ENCODE assay signal across 15 cellular contexts in genomic region chr17:42982266-42982665, GRCh38. TPM values are rescaled to one million over a fixed set of nuclear protein-coding genes. Genes with fewer than 3 reads are reported as not detected.
A peak's percentile ranks its signal among the peaks of the same experiment; 100 is the strongest.
DNase-seq lines count a peak whose midpoint lies in the region; ATAC-seq and TF ChIP-seq lines count a peak whose summit lies in the region.
"Had no signal": no experiment of that assay in that cellular context is flagged by ENCODE, and none has a peak within 500 bp of the region (broad histone marks: within the 10 kb centered on the region; RNA-seq: fewer than 3 reads in every experiment).

No MANE protein-coding gene starts in this region.

- H3K27ac ChIP-seq in gastrocnemius medialis (no peak overlapping the region), lower lobe of right lung (no peak overlapping the region)

- H3K4me3 ChIP-seq in gastrocnemius medialis (no peak overlapping the region), lower lobe of right lung (no peak overlapping the region)

- H3K27ac Mint-ChIP-seq in activated naive CD4-positive, alpha-beta T cell treated with anti-CD3 and anti-CD28 coated beads, Interleukin-2, amount 50 U/mL, for 72 hours, result peak overlapping the region; percentile 78 to 85
- H3K27ac Mint-ChIP-seq in T-helper 17 cell (peak overlapping the region; percentile 93), endothelial cell (ENCODE audit: unreplicated experiment) (no peak overlapping the region)
- H3K27ac Mint-ChIP-seq in stimulated activated memory B cell treated with anti-CD40 and anti-IgM and Interleukin-4, amounts not matched to agents 10 μg/mL and 1 μg/mL and 100 μg/mL, for 72 hours, result peak overlapping the region; percentile 98

- no peaks in the 10 kb centered on the region for H3K9me3 Mint-ChIP-seq in activated naive CD4-positive, alpha-beta T cell treated with anti-CD3 and anti-CD28 coated beads, Interleukin-2, amount 50 U/mL, for 72 hours
- no peaks in the 10 kb centered on the region for H3K9me3 Mint-ChIP-seq in endothelial cell (ENCODE audit: unreplicated experiment)
- H3K9me3 Mint-ChIP-seq in stimulated activated memory B cell treated with anti-CD40 and anti-IgM and Interleukin-4, amounts not matched to agents 10 μg/mL and 1 μg/mL and 100 μg/mL, for 72 hours, result no peaks in the 10 kb centered on the region

- intact Hi-C loops in gastrocnemius medialis (cut with DNase I; ENCODE audit: low total_unique reads), result loop anchor here (10.0 kb wide), 1 partner anchor 793 kb away; the partner anchor contains the start of gene DUSP3
- intact Hi-C loops in lower lobe of right lung (cut with DNase I), result no loop called here

- H3K27me3 Mint-ChIP-seq in T-helper 17 cell (no peaks in the 10 kb centered on the region), endothelial cell (ENCODE audit: unreplicated experiment) (peaks cover 10% of the 10 kb centered on the region)
- no peaks in the 10 kb centered on the region for H3K27me3 Mint-ChIP-seq in stimulated activated memory B cell treated with anti-CD40 and anti-IgM and Interleukin-4, amounts not matched to agents 10 μg/mL and 1 μg/mL and 100 μg/mL, for 72 hours

- peaks cover 7 to 23% of the 10 kb centered on the region in 2 donors for H3K4me1 ChIP-seq in gastrocnemius medialis
- H3K4me1 ChIP-seq in lower lobe of right lung, result peaks cover 40% of the 10 kb centered on the region

- in situ Hi-C loops in gastrocnemius medialis (cut with MboI; ENCODE audit: low sequenced_read_pairs in 4 of 4), result no loop called here

- H3K36me3 ChIP-seq in gastrocnemius medialis, result peaks cover 0 to 22% of the 10 kb centered on the region in 2 donors
- peaks cover 29% of the 10 kb centered on the region for H3K36me3 ChIP-seq in lower lobe of right lung

- no peak for DNase-seq in activated naive CD4-positive, alpha-beta T cell treated with anti-CD3 and anti-CD28 coated beads, Interleukin-2, amount 50 U/mL, for 72 hours (ENCODE audit: low spot score in 2 of 2)
- no peak for DNase-seq in activated naive CD4-positive, alpha-beta T cell (lab: John Stamatoyannopoulos, UW)
- DNase-seq in T-helper 17 cell (no peak), endothelial cell (ENCODE audit: low spot score) (no peak), gastrocnemius medialis (no peak), midbrain (lab: John Stamatoyannopoulos, UW) (no peak), lower lobe of right lung (no peak)
- DNase-seq: C1 segment of cervical spinal cord; islet precursor cell; NCI-H1436 treated with DMSO at 0.1 percent for 48 hours; NCI-H748 treated with DMSO at 0.1 percent for 48 hours; occipital lobe; stimulated activated CD4-positive, alpha-beta T cell treated with anti-CD3 and anti-CD28 coated beads, Interleukin-15, amount 100 ng/mL, for 24 hours; stimulated activated CD8-positive, alpha-beta memory T cell treated with anti-CD3 and anti-CD28 coated beads, Interleukin-4, amount 100 ng/mL, for 48 hours had no signal

- peaks cover 9 to 33% of the 10 kb centered on the region in 2 donors for H3K36me3 Mint-ChIP-seq in activated naive CD4-positive, alpha-beta T cell treated with anti-CD3 and anti-CD28 coated beads, Interleukin-2, amount 50 U/mL, for 72 hours
- no peaks in the 10 kb centered on the region for H3K36me3 Mint-ChIP-seq in T-helper 17 cell (ENCODE audit: low read depth)
- peaks cover 11% of the 10 kb centered on the region for H3K36me3 Mint-ChIP-seq in endothelial cell (ENCODE audit: low read depth, unreplicated experiment)
- H3K36me3 Mint-ChIP-seq in stimulated activated memory B cell treated with anti-CD40 and anti-IgM and Interleukin-4, amounts not matched to agents 10 μg/mL and 1 μg/mL and 100 μg/mL, for 72 hours, result peaks cover 17% of the 10 kb centered on the region

- no peaks in the 10 kb centered on the region for H3K27me3 ChIP-seq in gastrocnemius medialis
- H3K27me3 ChIP-seq in lower lobe of right lung (ENCODE audit: low read depth), result no peaks in the 10 kb centered on the region

- H3K4me3 Mint-ChIP-seq in T-helper 17 cell (peak overlapping the region; percentile 99), endothelial cell (ENCODE audit: unreplicated experiment) (peak overlapping the region; percentile 11)
- peak overlapping the region; percentile 90 for H3K4me3 Mint-ChIP-seq in stimulated activated memory B cell treated with anti-CD40 and anti-IgM and Interleukin-4, amounts not matched to agents 10 μg/mL and 1 μg/mL and 100 μg/mL, for 72 hours

- ATAC-seq in activated naive CD4-positive, alpha-beta T cell treated with anti-CD3 and anti-CD28 coated beads, Interleukin-2, amount 50 U/mL, for 72 hours, result no peak
- no peak for ATAC-seq in T-helper 17 cell
- no peak for ATAC-seq in stimulated activated memory B cell treated with anti-CD40 and anti-IgM and Interleukin-4, amounts not matched to agents 10 μg/mL and 1 μg/mL and 100 μg/mL, for 72 hours
- no peak for ATAC-seq in gastrocnemius medialis
- ATAC-seq in lower lobe of right lung, result no peak

- TF ChIP-seq CTCF in endothelial cell (IDR thresholded peaks at IDR 0.05; ENCODE audit: unreplicated experiment) (no peak), gastrocnemius medialis (IDR thresholded peaks at IDR 0.05 in 4 of 5, conservative IDR thresholded peaks at IDR 0.05 in 1 of 5) (no peak), lower lobe of right lung (IDR thresholded peaks at IDR 0.05) (no peak)

- no peaks in the 10 kb centered on the region for H3K9me3 ChIP-seq in T-helper 17 cell (ENCODE audit: control insufficient read depth, low read length, poor library complexity, severe bottlenecking)
- no peaks in the 10 kb centered on the region for H3K9me3 ChIP-seq in gastrocnemius medialis
- no peaks in the 10 kb centered on the region for H3K9me3 ChIP-seq in lower lobe of right lung

- H3K4me1 Mint-ChIP-seq in T-helper 17 cell (peaks cover 25% of the 10 kb centered on the region), endothelial cell (ENCODE audit: unreplicated experiment) (peaks cover 26% of the 10 kb centered on the region)
- H3K4me1 Mint-ChIP-seq in stimulated activated memory B cell treated with anti-CD40 and anti-IgM and Interleukin-4, amounts not matched to agents 10 μg/mL and 1 μg/mL and 100 μg/mL, for 72 hours, result peaks cover 66% of the 10 kb centered on the region

- TF ChIP-seq POLR2A in gastrocnemius medialis (IDR thresholded peaks at IDR 0.05), result no peak

RNA-seq across cellular contexts. Expression of gene RUNDC1, which starts 1.9 kb away (rescaled TPM):
- 10 to 100 TPM; 10.7 to 15.2 TPM for total RNA-seq in activated naive CD4-positive, alpha-beta T cell treated with anti-CD3 and anti-CD28 coated beads, Interleukin-2, amount 50 U/mL, for 72 hours
- total RNA-seq in T-helper 17 cell, result 10 to 100 TPM; 15.6 to 16.6 TPM
- total RNA-seq in endothelial cell (ENCODE audit: unreplicated experiment), result 12.2 TPM
- total RNA-seq in gastrocnemius medialis, result 10 to 100 TPM; 13.8 to 19.8 (median 16.4) TPM
- 17.1 TPM for total RNA-seq in lower lobe of right lung

RNA-seq across cellular contexts. Expression of gene PTGES3L, which starts 2.4 kb away (rescaled TPM):
- total RNA-seq in activated naive CD4-positive, alpha-beta T cell treated with anti-CD3 and anti-CD28 coated beads, Interleukin-2, amount 50 U/mL, for 72 hours, result 1 to 10 TPM; 1.1 to 3.6 TPM
- total RNA-seq in T-helper 17 cell (1 to 10 TPM in 1 of 2 donors, not detected in 1; 2.3 TPM), endothelial cell (ENCODE audit: unreplicated experiment) (1.5 TPM), gastrocnemius medialis (10 to 100 TPM; 29.1 to 68.3 (median 31.0) TPM), lower lobe of right lung (0.27 TPM)

RNA-seq across cellular contexts. Expression of gene RPL27, which starts 16.0 kb away (rescaled TPM):
- total RNA-seq in activated naive CD4-positive, alpha-beta T cell treated with anti-CD3 and anti-CD28 coated beads, Interleukin-2, amount 50 U/mL, for 72 hours, result 1,000 to 10,000 TPM; 1,275 to 1,425 TPM
- total RNA-seq in T-helper 17 cell (1,000 to 10,000 TPM; 1,342 to 1,395 TPM), endothelial cell (ENCODE audit: unreplicated experiment) (1,237 TPM), gastrocnemius medialis (1,000 to 10,000 TPM in 2 of 4 donors, 100 to 1,000 TPM in 2; 800 to 1,300 (median 1,077) TPM), lower lobe of right lung (810 TPM)

RNA-seq across cellular contexts. Expression of gene AARSD1, which starts 18.0 kb away (rescaled TPM):
- 10 to 100 TPM; 51.0 to 63.2 TPM for total RNA-seq in activated naive CD4-positive, alpha-beta T cell treated with anti-CD3 and anti-CD28 coated beads, Interleukin-2, amount 50 U/mL, for 72 hours
- 10 to 100 TPM; 47.6 to 59.9 TPM for total RNA-seq in T-helper 17 cell
- 39.6 TPM for total RNA-seq in endothelial cell (ENCODE audit: unreplicated experiment)
- total RNA-seq in gastrocnemius medialis, result 10 to 100 TPM; 21.4 to 30.1 (median 26.5) TPM
- total RNA-seq in lower lobe of right lung, result 25.2 TPM

RNA-seq across cellular contexts. Expression of gene IFI35, which starts 24.3 kb away (rescaled TPM):
- total RNA-seq in activated naive CD4-positive, alpha-beta T cell treated with anti-CD3 and anti-CD28 coated beads, Interleukin-2, amount 50 U/mL, for 72 hours, result 10 to 100 TPM; 33.3 to 62.3 TPM
- total RNA-seq in T-helper 17 cell (10 to 100 TPM; 23.1 to 23.8 TPM), endothelial cell (ENCODE audit: unreplicated experiment) (4.2 TPM), gastrocnemius medialis (10 to 100 TPM in 1 of 4 donors, 1 to 10 TPM in 3; 1.3 to 11.0 (median 4.0) TPM), lower lobe of right lung (61.5 TPM)

Comparison
In these comparisons a context has a peak if more than half of its experiments do, and no peak if none do; other contexts are left out.
1. H3K4me3 Mint-ChIP-seq: peak in every context shown above with its lines; median percentile 99 in T-helper 17 cell; 90 in stimulated activated memory B cell treated with anti-CD40 and anti-IgM and Interleukin-4, amounts not matched to agents 10 μg/mL and 1 μg/mL and 100 μg/mL, for 72 hours; 11 in endothelial cell.
2. RNA of gene PTGES3L, which starts 2.4 kb away (total RNA-seq): 29.1 to 68.3 TPM in gastrocnemius medialis; 1.1 to 3.6 TPM in activated naive CD4-positive, alpha-beta T cell treated with anti-CD3 and anti-CD28 coated beads, Interleukin-2, amount 50 U/mL, for 72 hours, 2.3 TPM in T-helper 17 cell, 1.5 TPM in endothelial cell (single experiment) and 0.27 TPM in lower lobe of right lung (single experiment); every median in the first group is over 4 times any median in the second.